Comparison of ENCODE assay signal across 1 cellular context in the genomic region with DNA sequence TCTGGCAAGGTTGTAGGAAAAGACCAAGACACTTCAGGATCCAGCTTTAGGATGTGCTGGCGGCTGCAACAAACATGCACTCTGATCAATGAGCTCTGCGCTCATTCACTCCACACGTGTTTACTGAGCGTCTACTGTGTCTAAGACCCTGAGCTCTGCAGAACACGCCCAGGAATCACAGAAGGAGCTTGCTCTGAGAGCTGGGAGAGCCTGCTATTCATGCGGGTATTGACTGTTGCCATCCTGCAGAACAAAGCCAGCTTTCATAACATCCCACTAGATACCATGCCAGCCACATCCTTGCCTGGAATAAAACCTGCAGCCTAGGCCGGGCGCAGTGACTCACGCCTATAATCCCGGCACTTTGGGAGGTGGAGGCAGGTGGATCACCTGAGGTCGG.
TF ChIP-seq lines count a peak whose summit lies in the region.

No MANE protein-coding gene starts in this region.

TF ChIP-seq in HepG2, 621 proteins besides CTCF, POLR2A, EP300 and RAD21 (continued from another document and continues in another):
- no peak for TF ChIP-seq JUN (CRISPR knock-in tag; IDR thresholded peaks at IDR 0.05)
- TF ChIP-seq HOXA9 (CRISPR knock-in tag; IDR thresholded peaks at IDR 0.05; ENCODE audit: borderline replicate concordance), result no peak
- no peak for TF ChIP-seq ISX (CRISPR knock-in tag; conservative IDR thresholded peaks at IDR 0.05)
- no peak; the same call in 1 of the 2 replicates for TF ChIP-seq FOXJ3 (CRISPR knock-in tag; IDR thresholded peaks at IDR 0.05; ENCODE audit: borderline replicate concordance)
- TF ChIP-seq ZNF839 (CRISPR knock-in tag; IDR thresholded peaks at IDR 0.05; ENCODE audit: borderline replicate concordance), result no peak
- TF ChIP-seq, protein P1, sequence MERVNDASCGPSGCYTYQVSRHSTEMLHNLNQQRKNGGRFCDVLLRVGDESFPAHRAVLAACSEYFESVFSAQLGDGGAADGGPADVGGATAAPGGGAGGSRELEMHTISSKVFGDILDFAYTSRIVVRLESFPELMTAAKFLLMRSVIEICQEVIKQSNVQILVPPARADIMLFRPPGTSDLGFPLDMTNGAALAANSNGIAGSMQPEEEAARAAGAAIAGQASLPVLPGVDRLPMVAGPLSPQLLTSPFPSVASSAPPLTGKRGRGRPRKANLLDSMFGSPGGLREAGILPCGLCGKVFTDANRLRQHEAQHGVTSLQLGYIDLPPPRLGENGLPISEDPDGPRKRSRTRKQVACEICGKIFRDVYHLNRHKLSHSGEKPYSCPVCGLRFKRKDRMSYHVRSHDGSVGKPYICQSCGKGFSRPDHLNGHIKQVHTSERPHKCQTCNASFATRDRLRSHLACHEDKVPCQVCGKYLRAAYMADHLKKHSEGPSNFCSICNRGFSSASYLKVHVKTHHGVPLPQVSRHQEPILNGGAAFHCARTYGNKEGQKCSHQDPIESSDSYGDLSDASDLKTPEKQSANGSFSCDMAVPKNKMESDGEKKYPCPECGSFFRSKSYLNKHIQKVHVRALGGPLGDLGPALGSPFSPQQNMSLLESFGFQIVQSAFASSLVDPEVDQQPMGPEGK (CRISPR knock-in tag; IDR thresholded peaks at IDR 0.05), result no peak
- no peak for TF ChIP-seq ZNF333 (CRISPR knock-in tag; IDR thresholded peaks at IDR 0.05; ENCODE audit: borderline replicate concordance)
- TF ChIP-seq CBX2 (IDR thresholded peaks at IDR 0.05; ENCODE audit: low read depth, low read length), result no peak
- TF ChIP-seq CBX2 (CRISPR knock-in tag; IDR thresholded peaks at IDR 0.05; ENCODE audit: low read depth), result no peak
- TF ChIP-seq, protein P2, sequence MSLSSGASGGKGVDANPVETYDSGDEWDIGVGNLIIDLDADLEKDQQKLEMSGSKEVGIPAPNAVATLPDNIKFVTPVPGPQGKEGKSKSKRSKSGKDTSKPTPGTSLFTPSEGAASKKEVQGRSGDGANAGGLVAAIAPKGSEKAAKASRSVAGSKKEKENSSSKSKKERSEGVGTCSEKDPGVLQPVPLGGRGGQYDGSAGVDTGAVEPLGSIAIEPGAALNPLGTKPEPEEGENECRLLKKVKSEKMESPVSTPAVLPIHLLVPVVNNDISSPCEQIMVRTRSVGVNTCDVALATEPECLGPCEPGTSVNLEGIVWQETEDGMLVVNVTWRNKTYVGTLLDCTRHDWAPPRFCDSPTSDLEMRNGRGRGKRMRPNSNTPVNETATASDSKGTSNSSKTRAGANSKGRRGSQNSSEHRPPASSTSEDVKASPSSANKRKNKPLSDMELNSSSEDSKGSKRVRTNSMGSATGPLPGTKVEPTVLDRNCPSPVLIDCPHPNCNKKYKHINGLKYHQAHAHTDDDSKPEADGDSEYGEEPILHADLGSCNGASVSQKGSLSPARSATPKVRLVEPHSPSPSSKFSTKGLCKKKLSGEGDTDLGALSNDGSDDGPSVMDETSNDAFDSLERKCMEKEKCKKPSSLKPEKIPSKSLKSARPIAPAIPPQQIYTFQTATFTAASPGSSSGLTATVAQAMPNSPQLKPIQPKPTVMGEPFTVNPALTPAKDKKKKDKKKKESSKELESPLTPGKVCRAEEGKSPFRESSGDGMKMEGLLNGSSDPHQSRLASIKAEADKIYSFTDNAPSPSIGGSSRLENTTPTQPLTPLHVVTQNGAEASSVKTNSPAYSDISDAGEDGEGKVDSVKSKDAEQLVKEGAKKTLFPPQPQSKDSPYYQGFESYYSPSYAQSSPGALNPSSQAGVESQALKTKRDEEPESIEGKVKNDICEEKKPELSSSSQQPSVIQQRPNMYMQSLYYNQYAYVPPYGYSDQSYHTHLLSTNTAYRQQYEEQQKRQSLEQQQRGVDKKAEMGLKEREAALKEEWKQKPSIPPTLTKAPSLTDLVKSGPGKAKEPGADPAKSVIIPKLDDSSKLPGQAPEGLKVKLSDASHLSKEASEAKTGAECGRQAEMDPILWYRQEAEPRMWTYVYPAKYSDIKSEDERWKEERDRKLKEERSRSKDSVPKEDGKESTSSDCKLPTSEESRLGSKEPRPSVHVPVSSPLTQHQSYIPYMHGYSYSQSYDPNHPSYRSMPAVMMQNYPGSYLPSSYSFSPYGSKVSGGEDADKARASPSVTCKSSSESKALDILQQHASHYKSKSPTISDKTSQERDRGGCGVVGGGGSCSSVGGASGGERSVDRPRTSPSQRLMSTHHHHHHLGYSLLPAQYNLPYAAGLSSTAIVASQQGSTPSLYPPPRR (CRISPR knock-in tag; IDR thresholded peaks at IDR 0.05; ENCODE audit: borderline replicate concordance), result peak; percentile 24; the same call in 1 of the 2 replicates
- no peak for TF ChIP-seq ZNF781 (CRISPR knock-in tag; IDR thresholded peaks at IDR 0.05; ENCODE audit: borderline replicate concordance, not compliant biosample characterization)
- TF ChIP-seq MAFK (conservative IDR thresholded peaks at IDR 0.05 in 1 of 2, IDR thresholded peaks at IDR 0.05 in 1 of 2; ENCODE audit: low read length in 2 of 2), result no peak
- TF ChIP-seq RFX5 (IDR thresholded peaks at IDR 0.05; ENCODE audit: low read depth, low read length), result no peak
- TF ChIP-seq NR1H2 (CRISPR knock-in tag; IDR thresholded peaks at IDR 0.05; ENCODE audit: borderline replicate concordance, low read depth), result no peak
- no peak for TF ChIP-seq ZNF782 (CRISPR knock-in tag; IDR thresholded peaks at IDR 0.05; ENCODE audit: borderline replicate concordance)
- no peak for TF ChIP-seq ZNF44 (CRISPR knock-in tag; IDR thresholded peaks at IDR 0.05)
- TF ChIP-seq CEBPB (IDR thresholded peaks at IDR 0.05; ENCODE audit: borderline replicate concordance, low read depth, low read length), result no peak
- TF ChIP-seq, protein P3, sequence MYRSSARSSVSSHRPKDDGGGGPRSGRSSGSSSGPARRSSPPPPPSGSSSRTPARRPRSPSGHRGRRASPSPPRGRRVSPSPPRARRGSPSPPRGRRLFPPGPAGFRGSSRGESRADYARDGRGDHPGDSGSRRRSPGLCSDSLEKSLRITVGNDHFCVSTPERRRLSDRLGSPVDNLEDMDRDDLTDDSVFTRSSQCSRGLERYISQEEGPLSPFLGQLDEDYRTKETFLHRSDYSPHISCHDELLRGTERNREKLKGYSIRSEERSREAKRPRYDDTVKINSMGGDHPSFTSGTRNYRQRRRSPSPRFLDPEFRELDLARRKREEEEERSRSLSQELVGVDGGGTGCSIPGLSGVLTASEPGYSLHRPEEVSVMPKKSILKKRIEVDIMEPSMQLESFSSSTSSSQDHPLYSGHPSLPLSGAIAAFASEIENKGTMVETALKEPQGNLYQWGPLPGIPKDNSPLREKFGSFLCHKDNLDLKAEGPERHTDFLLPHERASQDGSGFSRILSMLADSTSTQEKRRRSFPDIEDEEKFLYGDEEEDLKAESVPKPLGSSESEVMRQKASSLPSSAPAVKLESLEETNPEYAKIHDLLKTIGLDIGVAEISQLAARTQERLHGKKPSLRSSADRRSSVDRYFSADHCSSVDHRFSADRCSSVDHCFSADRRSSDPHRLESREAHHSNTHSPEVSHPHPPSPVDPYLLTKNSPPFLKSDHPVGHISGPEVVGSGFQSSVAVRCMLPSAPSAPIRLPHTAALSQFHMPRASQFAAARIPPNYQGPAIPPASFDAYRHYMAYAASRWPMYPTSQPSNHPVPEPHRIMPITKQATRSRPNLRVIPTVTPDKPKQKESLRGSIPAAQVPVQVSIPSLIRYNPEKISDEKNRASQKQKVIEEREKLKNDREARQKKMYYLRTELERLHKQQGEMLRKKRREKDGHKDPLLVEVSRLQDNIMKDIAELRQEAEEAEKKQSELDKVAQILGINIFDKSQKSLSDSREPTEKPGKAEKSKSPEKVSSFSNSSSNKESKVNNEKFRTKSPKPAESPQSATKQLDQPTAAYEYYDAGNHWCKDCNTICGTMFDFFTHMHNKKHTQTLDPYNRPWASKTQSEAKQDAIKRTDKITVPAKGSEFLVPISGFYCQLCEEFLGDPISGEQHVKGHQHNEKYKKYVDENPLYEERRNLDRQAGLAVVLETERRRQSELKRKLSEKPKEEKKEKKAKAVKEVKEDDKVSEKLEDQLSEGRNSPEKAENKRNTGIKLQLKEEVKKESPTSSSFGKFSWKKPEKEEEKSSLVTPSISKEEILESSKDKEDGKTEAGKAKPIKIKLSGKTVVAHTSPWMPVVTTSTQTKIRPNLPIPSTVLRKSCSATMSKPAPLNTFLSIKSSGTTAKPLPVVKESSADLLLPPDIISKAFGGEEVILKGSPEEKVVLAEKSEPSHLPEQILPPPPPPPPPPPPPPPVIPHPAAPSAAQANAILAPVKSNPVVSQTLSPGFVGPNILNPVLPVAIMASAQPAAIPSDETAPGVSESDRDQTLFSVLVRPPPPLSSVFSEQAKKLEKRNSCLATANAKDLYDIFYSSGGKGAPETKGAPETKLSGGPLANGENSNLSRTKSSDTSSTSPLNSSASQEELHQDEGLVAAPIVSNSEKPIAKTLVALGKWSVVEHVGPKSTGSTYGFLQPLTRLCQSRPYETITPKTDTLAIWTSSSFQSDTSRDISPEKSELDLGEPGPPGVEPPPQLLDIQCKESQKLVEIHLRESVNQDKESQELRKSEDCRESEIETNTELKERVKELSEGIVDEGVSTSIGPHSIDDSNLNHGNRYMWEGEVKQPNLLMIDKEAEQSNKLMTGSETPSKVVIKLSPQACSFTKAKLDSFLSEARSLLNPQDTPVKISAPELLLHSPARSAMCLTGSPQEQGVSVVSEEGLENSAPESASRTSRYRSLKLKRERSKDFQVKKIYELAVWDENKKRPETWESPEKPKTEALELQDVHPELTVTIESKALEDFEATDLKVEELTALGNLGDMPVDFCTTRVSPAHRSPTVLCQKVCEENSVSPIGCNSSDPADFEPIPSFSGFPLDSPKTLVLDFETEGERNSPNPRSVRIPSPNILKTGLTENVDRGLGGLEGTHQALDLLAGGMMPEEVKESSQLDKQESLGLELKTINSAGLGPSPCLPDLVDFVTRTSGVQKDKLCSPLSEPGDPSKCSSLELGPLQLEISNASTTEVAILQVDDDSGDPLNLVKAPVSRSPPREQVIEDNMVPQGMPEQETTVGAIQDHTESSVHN (CRISPR knock-in tag; IDR thresholded peaks at IDR 0.05), result no peak
- TF ChIP-seq, protein P4, sequence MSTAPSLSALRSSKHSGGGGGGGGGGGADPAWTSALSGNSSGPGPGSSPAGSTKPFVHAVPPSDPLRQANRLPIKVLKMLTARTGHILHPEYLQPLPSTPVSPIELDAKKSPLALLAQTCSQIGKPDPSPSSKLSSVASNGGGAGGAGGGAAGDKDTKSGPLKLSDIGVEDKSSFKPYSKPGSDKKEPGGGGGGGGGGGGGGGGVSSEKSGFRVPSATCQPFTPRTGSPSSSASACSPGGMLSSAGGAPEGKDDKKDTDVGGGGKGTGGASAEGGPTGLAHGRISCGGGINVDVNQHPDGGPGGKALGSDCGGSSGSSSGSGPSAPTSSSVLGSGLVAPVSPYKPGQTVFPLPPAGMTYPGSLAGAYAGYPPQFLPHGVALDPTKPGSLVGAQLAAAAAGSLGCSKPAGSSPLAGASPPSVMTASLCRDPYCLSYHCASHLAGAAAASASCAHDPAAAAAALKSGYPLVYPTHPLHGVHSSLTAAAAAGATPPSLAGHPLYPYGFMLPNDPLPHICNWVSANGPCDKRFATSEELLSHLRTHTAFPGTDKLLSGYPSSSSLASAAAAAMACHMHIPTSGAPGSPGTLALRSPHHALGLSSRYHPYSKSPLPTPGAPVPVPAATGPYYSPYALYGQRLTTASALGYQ (CRISPR knock-in tag; IDR thresholded peaks at IDR 0.05), result no peak
- TF ChIP-seq ZNF724P (CRISPR knock-in tag; IDR thresholded peaks at IDR 0.05; ENCODE audit: borderline replicate concordance), result no peak
- no peak for TF ChIP-seq ZNF678 (CRISPR knock-in tag; IDR thresholded peaks at IDR 0.05)
- no peak for TF ChIP-seq NRL (CRISPR knock-in tag; IDR thresholded peaks at IDR 0.05; ENCODE audit: borderline replicate concordance)
- TF ChIP-seq, protein P5, sequence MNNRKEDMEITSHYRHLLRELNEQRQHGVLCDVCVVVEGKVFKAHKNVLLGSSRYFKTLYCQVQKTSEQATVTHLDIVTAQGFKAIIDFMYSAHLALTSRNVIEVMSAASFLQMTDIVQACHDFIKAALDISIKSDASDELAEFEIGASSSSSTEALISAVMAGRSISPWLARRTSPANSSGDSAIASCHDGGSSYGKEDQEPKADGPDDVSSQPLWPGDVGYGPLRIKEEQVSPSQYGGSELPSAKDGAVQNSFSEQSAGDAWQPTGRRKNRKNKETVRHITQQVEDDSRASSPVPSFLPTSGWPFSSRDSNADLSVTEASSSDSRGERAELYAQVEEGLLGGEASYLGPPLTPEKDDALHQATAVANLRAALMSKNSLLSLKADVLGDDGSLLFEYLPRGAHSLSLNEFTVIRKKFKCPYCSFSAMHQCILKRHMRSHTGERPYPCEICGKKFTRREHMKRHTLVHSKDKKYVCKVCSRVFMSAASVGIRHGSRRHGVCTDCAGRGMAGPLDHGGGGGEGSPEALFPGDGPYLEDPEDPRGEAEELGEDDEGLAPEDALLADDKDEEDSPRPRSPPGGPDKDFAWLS (CRISPR knock-in tag; IDR thresholded peaks at IDR 0.05; ENCODE audit: borderline replicate concordance), result no peak
- TF ChIP-seq NONO (IDR thresholded peaks at IDR 0.05), result no peak
- no peak for TF ChIP-seq NONO (CRISPR knock-in tag; conservative IDR thresholded peaks at IDR 0.05)
- no peak for TF ChIP-seq NKX3-1 (CRISPR knock-in tag; IDR thresholded peaks at IDR 0.05)
- TF ChIP-seq ZNF605 (CRISPR knock-in tag; IDR thresholded peaks at IDR 0.05), result 0 out of 2 replicates have a peak, but pooled peaks have one; percentile 42
- TF ChIP-seq, protein P6, sequence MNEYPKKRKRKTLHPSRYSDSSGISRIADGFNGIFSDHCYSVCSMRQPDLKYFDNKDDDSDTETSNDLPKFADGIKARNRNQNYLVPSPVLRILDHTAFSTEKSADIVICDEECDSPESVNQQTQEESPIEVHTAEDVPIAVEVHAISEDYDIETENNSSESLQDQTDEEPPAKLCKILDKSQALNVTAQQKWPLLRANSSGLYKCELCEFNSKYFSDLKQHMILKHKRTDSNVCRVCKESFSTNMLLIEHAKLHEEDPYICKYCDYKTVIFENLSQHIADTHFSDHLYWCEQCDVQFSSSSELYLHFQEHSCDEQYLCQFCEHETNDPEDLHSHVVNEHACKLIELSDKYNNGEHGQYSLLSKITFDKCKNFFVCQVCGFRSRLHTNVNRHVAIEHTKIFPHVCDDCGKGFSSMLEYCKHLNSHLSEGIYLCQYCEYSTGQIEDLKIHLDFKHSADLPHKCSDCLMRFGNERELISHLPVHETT (CRISPR knock-in tag; conservative IDR thresholded peaks at IDR 0.05), result no peak
- TF ChIP-seq, protein P7, sequence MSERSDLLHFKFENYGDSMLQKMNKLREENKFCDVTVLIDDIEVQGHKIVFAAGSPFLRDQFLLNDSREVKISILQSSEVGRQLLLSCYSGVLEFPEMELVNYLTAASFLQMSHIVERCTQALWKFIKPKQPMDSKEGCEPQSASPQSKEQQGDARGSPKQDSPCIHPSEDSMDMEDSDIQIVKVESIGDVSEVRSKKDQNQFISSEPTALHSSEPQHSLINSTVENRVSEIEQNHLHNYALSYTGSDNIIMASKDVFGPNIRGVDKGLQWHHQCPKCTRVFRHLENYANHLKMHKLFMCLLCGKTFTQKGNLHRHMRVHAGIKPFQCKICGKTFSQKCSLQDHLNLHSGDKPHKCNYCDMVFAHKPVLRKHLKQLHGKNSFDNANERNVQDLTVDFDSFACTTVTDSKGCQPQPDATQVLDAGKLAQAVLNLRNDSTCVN (CRISPR knock-in tag; IDR thresholded peaks at IDR 0.05; ENCODE audit: borderline replicate concordance), result no peak
- TF ChIP-seq RARA (CRISPR knock-in tag; IDR thresholded peaks at IDR 0.05), result 0 out of 2 replicates have a peak, but pooled peaks have one; percentile 47
- no peak for TF ChIP-seq SOX6 (IDR thresholded peaks at IDR 0.05)
- TF ChIP-seq SOX6 (CRISPR knock-in tag; IDR thresholded peaks at IDR 0.05), result peak; percentile 79
- TF ChIP-seq ZSCAN22 (CRISPR knock-in tag; IDR thresholded peaks at IDR 0.05), result no peak
- no peak for TF ChIP-seq ZSCAN30 (CRISPR knock-in tag; IDR thresholded peaks at IDR 0.05)
